In the genomic region with DNA sequence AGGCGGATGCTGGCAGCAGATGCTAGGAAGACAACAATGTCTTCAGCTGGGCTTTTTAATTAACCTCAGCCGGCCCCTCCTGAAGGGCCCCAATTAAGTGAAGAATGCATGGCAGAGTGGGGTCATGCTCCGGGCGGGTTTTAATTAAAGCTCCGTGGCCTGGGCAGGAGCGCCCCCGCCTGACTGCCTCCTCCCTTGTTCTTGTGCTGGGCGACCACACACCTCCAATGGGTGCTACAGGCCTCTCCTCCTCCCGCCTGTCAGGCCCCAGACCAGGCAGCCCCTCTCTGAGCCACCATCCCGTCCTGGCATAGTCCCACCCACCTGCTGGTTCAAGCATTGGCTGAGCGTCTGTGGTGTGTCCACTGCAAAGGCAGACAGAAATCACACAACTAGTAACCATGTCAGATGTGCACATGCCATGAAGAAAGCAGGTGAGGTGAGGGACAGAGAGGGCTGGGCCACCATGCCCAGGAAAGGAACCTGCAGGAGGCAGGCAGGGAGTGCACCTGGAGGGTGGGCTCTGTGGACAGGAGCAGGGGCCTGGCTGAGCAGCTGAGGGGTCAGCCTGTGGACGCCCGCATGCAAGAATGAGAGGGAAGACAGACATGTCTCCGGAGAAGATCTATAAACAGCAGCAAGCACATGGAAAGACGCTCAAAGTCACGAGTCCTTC, we compare ENCODE assay signal across 9 cellular contexts. TPM values are rescaled to one million over a fixed set of nuclear protein-coding genes. Genes with fewer than 3 reads are reported as not detected.
DNase-seq lines count a peak whose midpoint lies in the region; ATAC-seq and TF ChIP-seq lines count a peak whose summit lies in the region.
"Had no signal": no experiment of that assay in that cellular context is flagged by ENCODE, and none has a peak within 500 bp of the region (broad histone marks: within the 10 kb centered on the region; RNA-seq: fewer than 3 reads in every experiment).

No MANE protein-coding gene starts in this region.

- H3K27ac ChIP-seq in heart left ventricle (no peak overlapping the region), OCI-LY7 (ENCODE audit: low read depth, low read length, poor library complexity, severe bottlenecking) (no peak overlapping the region)

- H2AFZ ChIP-seq in OCI-LY7 (ENCODE audit: low read length) = no peak overlapping the region

- intact Hi-C loops in heart left ventricle (cut with DNase I) = loop anchor here in 2 of 10 donors (10.0 kb wide), 2 partner anchors 309 to 329 kb away; no protein-coding TSS in a partner anchor
- intact Hi-C loops in cardiac septum (cut with DNase I) = loop anchor here (5.0 kb wide), 1 partner anchor 72 kb away; no protein-coding TSS in a partner anchor
- intact Hi-C loops in OCI-LY7 (cut with micrococcal nuclease; ENCODE audit: unreplicated experiment) = loop anchor here (1.0 to 2.0 kb wide), 2 partner anchors 72 to 75 kb away; no protein-coding TSS in a partner anchor
- intact Hi-C loops in left ventricle myocardium superior (cut with micrococcal nuclease) = no loop called here

- no peak overlapping the region for H3K4me2 ChIP-seq in OCI-LY7 (ENCODE audit: low read length)

- peaks cover 0 to 9% (median 0%) of the 10 kb centered on the region in 9 donors for H3K27me3 ChIP-seq in heart left ventricle

- TF ChIP-seq CTCF in heart left ventricle (IDR thresholded peaks at IDR 0.05) (peak in 5 of 12 donors; percentile 7 to 28 (median 26)), OCI-LY7 (conservative IDR thresholded peaks at IDR 0.05; ENCODE audit: low read length) (peak; percentile 61)

- no peaks in the 10 kb centered on the region; the same call in 1 of the 2 replicates for H4K20me1 ChIP-seq in OCI-LY7 (ENCODE audit: insufficient read depth, low read length)

- H3K4me1 ChIP-seq in heart left ventricle = peaks cover 0 to 4% (median 0%) of the 10 kb centered on the region in 12 donors
- H3K4me1 ChIP-seq in OCI-LY7 (ENCODE audit: insufficient read depth, low read length, poor library complexity, severe bottlenecking) = no peaks in the 10 kb centered on the region

- H3K9me3 ChIP-seq in heart left ventricle = no peaks in the 10 kb centered on the region
- no peaks in the 10 kb centered on the region for H3K9me3 ChIP-seq in OCI-LY7 (ENCODE audit: low read length)

- CTCF ChIA-PET in OCI-LY7 (lab: Charles Lee; ENCODE audit: unreplicated experiment) = interaction anchor here (0.5 kb wide), 1 partner anchor 405 kb away, joined by 3 read pairs; no protein-coding TSS in a partner anchor

- H3K4me3 ChIP-seq in heart left ventricle (no peak overlapping the region), OCI-LY7 (ENCODE audit: low read depth, low read length, poor library complexity, severe bottlenecking) (no peak overlapping the region)

- no TSS peak for BruUV-seq in OCI-LY7 (replicated peaks; lab: Mats Ljungman, UMichigan)

- H3K36me3 ChIP-seq in heart left ventricle (no peaks in the 10 kb centered on the region), OCI-LY7 (ENCODE audit: insufficient read depth, low read length) (no peaks in the 10 kb centered on the region)

- DNase-seq in heart left ventricle (peak in 2 of 5 donors; percentile 18 to 25), cardiac septum (ENCODE audit: low spot score) (no peak), OCI-LY7 (ENCODE audit: low spot score) (peak; percentile 40), left ventricle myocardium superior (no peak), AG20443 (ENCODE audit: low spot score) (no peak), NCI-H526 treated with DMSO at 0.1 percent for 48 hours (lab: John Stamatoyannopoulos, UW) (no peak)
- DNase-seq: activated naive CD4-positive, alpha-beta T cell had no signal

- no peaks in the 10 kb centered on the region for H3K79me2 ChIP-seq in OCI-LY7 (ENCODE audit: insufficient read depth, low read depth, low read length)

- peak in 3 of 4 donors; percentile 18 to 35 (median 19) for ATAC-seq in heart left ventricle
- peak; percentile 29 for ATAC-seq in left ventricle myocardium superior
- ATAC-seq in GM18873 (IDR thresholded peaks at IDR 0.05; ENCODE audit: low FRiP score, unreplicated experiment) = no peak
- no peak for ATAC-seq in HG03565 (IDR thresholded peaks at IDR 0.05; ENCODE audit: unreplicated experiment)

- POLR2A ChIA-PET in OCI-LY7 (lab: Charles Lee) = no interaction called here

- no peaks in the 10 kb centered on the region for H3K9me2 ChIP-seq in OCI-LY7 (ENCODE audit: insufficient read depth, low read length)

- no peak for TF ChIP-seq POLR2A in heart left ventricle (IDR thresholded peaks at IDR 0.05)

- WGBS in heart left ventricle, 4 donors = 37 to 43% (median 42%) methylated on average over 13 to 16 of the region's 16 CpGs

RNA-seq across cellular contexts. Expression of a gene that starts 8.5 kb away (rescaled TPM):
- 100 to 1,000 TPM; 271 to 451 (median 310) TPM for total RNA-seq in heart left ventricle
- polyA plus RNA-seq in heart left ventricle = 100 to 1,000 TPM; 217 to 580 TPM
- 332 TPM for total RNA-seq in cardiac septum
- total RNA-seq in OCI-LY7 (2014; rRNA removed; shearing (Covaris generic)) = 125 and 163 TPM in 2 replicates
- 311 and 322 TPM in 2 replicates for total RNA-seq in OCI-LY7 (2022)
- total RNA-seq in left ventricle myocardium superior = 285 TPM

RNA-seq across cellular contexts. Expression of a gene that starts 29.1 kb away (rescaled TPM):
- total RNA-seq in heart left ventricle (1 to 10 TPM; 6.2 to 8.4 (median 7.2) TPM), cardiac septum (8.9 TPM), OCI-LY7 (2022) (30.7 and 32.2 TPM in 2 replicates), left ventricle myocardium superior (10.5 TPM)
- 1 to 10 TPM; 9.8 TPM for polyA plus RNA-seq in heart left ventricle
- total RNA-seq in OCI-LY7 (2014; rRNA removed; shearing (Covaris generic)) = 33.3 and 33.4 TPM in 2 replicates

RNA-seq across cellular contexts. Expression of a gene that starts 35.1 kb away (rescaled TPM):
- total RNA-seq in heart left ventricle (100 to 1,000 TPM in 2 of 9 donors, 10 to 100 TPM in 7; 35.5 to 125 (median 51.2) TPM), cardiac septum (39.7 TPM), OCI-LY7 (2022) (46.3 and 50.0 TPM in 2 replicates), left ventricle myocardium superior (58.6 TPM)
- 100 to 1,000 TPM in 1 of 2 donors, 10 to 100 TPM in 1; 81.5 to 141 TPM for polyA plus RNA-seq in heart left ventricle
- 92.8 and 99.5 TPM in 2 replicates for total RNA-seq in OCI-LY7 (2014; rRNA removed; shearing (Covaris generic))

Comparison
In these comparisons a context has a peak if more than half of its experiments do, and no peak if none do; other contexts are left out.
1. ATAC-seq: peak in heart left ventricle (3 of 4) and left ventricle myocardium superior (single experiment); none in GM18873 (single experiment) and HG03565 (single experiment).